ENCODE assay signal across 11 cellular contexts in the genomic region with DNA sequence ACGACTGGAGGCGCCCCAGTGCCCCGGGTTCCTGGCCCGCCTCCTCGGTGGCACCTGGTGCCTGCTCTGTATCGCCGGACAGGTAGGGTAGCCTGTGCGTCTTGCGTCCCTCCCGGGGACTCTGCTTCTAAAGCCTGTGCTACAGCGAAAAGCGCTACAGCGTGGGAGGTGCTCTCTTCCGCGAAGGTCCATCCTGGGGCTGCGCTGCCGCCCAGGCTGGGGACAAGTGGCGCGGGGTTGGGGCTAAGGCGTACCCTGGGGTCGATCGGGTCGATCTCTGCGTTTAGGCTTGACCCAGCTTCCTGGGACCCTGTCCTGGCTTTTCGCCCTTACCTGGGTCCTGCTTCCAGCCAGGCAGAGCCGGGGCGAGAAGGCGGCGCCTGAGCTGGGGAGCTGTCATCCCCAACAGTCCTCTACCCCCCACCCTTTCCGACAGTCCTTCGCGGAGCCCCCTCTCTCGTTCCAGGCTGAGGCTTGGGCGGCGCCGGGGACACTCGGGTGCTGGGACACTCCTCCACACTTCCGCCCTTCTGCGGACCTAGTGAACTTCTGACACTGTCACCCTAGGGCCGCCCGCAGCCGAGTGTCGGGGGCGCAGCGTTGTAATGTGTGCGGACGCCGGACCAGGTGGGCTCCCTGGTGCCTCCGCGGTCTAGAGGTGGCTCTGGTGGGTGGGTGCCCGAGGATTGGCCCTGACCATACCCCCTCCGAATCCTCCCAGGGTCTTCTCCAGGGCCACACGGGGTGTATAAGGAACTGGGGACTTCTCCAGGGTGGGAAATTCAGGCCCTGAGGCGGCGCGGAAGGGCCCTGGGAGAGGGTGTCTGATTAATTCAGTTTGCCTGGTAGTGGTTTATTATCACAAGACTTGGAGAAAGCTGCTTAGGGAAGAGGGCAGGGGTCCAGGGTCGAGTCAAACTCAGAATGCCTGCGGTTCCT.
A peak's percentile ranks its signal among the peaks of the same experiment; 100 is the strongest.
DNase-seq lines count a peak whose midpoint lies in the region; ATAC-seq and TF ChIP-seq lines count a peak whose summit lies in the region.
"Had no signal": no experiment of that assay in that cellular context is flagged by ENCODE, and none has a peak within 500 bp of the region (broad histone marks: within the 10 kb centered on the region; RNA-seq: fewer than 3 reads in every experiment).

No MANE protein-coding gene starts in this region.

- TF ChIP-seq CTCF in WERI-Rb-1 (IDR thresholded peaks at IDR 0.05; ENCODE audit: low read depth, low read length), result no peak
- no peak for TF ChIP-seq CTCF in gastrocnemius medialis (IDR thresholded peaks at IDR 0.05 in 4 of 5, conservative IDR thresholded peaks at IDR 0.05 in 1 of 5)

- intact Hi-C loops in gastrocnemius medialis (cut with DNase I; ENCODE audit: low total_unique reads), result no loop called here

- ATAC-seq in gastrocnemius medialis, result no peak
- ATAC-seq: activated CD4-positive, CD25-positive, alpha-beta regulatory T cell treated with anti-CD3 and anti-CD28 coated beads, Interleukin-2, amount 50 U/mL, for 24 hours had no signal

- DNase-seq in GM03348 (ENCODE audit: low spot score), result peak; percentile 7
- DNase-seq in WERI-Rb-1, result peak; percentile 9
- no peak for DNase-seq in NCI-H345 (lab: John Stamatoyannopoulos, UW)
- no peak for DNase-seq in SIG-M5 (lab: John Stamatoyannopoulos, UW)
- no peak for DNase-seq in gastrocnemius medialis
- DNase-seq in NCI-H2107 treated with DMSO at 0.1 percent for 48 hours (lab: John Stamatoyannopoulos, UW; ENCODE audit: unreplicated experiment), result no peak
- DNase-seq: activated naive CD4-positive, alpha-beta T cell; AML-193 had no signal

- H3K27me3 ChIP-seq in WERI-Rb-1 (ENCODE audit: insufficient read depth, low read depth, severe bottlenecking), result peaks cover 10% of the 10 kb centered on the region
- peaks cover 60% of the 10 kb centered on the region for H3K27me3 ChIP-seq in iPS-18a (ENCODE audit: control insufficient read depth, insufficient read depth, low read length)
- peaks cover 5% of the 10 kb centered on the region for H3K27me3 ChIP-seq in rectal smooth muscle tissue (ENCODE audit: control insufficient read depth, insufficient read depth, low read length)
- peaks cover 5 to 19% (median 11%) of the 10 kb centered on the region in 3 donors for H3K27me3 ChIP-seq in gastrocnemius medialis

- in situ Hi-C loops in gastrocnemius medialis (cut with MboI; ENCODE audit: low sequenced_read_pairs in 4 of 4), result loop anchor here in 1 of 4 donors (25.0 kb wide), 1 partner anchor 105 kb away; no protein-coding TSS in a partner anchor

- no peaks in the 10 kb centered on the region for H3K9me3 ChIP-seq in WERI-Rb-1 (ENCODE audit: severe bottlenecking)
- no peaks in the 10 kb centered on the region for H3K9me3 ChIP-seq in iPS-18a (ENCODE audit: control insufficient read depth, low read depth, low read length)
- H3K9me3 ChIP-seq in gastrocnemius medialis, result no peaks in the 10 kb centered on the region

- H3K4me1 ChIP-seq in iPS-18a (ENCODE audit: control insufficient read depth, low read depth, low read length) (no peaks in the 10 kb centered on the region), rectal smooth muscle tissue (ENCODE audit: control insufficient read depth, insufficient read depth, low read length) (no peaks in the 10 kb centered on the region), gastrocnemius medialis (no peaks in the 10 kb centered on the region)

- H3K4me3 ChIP-seq in WERI-Rb-1 (ENCODE audit: low read depth, low read length) (peak overlapping the region; percentile 63), iPS-18a (ENCODE audit: low read length) (peak overlapping the region; percentile 75), rectal smooth muscle tissue (ENCODE audit: low read length) (peak overlapping the region; percentile 66), gastrocnemius medialis (peak overlapping the region in 2 of 4 donors; percentile 11 to 19)

- TF ChIP-seq POLR2A in gastrocnemius medialis (IDR thresholded peaks at IDR 0.05), result no peak

- H3K27ac ChIP-seq in WERI-Rb-1, result no peak overlapping the region
- H3K27ac ChIP-seq in iPS-18a (ENCODE audit: low read length), result no peak overlapping the region
- peak overlapping the region; percentile 32 for H3K27ac ChIP-seq in rectal smooth muscle tissue (ENCODE audit: low read depth, low read length)
- H3K27ac ChIP-seq in gastrocnemius medialis, result no peak overlapping the region

- no peak overlapping the region for H3K9ac ChIP-seq in iPS-18a (ENCODE audit: low read length)
- no peak overlapping the region for H3K9ac ChIP-seq in rectal smooth muscle tissue (ENCODE audit: low read length)

- H3K36me3 ChIP-seq in WERI-Rb-1 (no peaks in the 10 kb centered on the region), iPS-18a (ENCODE audit: control insufficient read depth, low read depth, low read length) (no peaks in the 10 kb centered on the region), rectal smooth muscle tissue (ENCODE audit: control insufficient read depth, insufficient read depth, low read length) (no peaks in the 10 kb centered on the region), gastrocnemius medialis (no peaks in the 10 kb centered on the region)

Comparison
In these comparisons a context has a peak if more than half of its experiments do, and no peak if none do; other contexts are left out.
1. DNase-seq: peak in GM03348 (single experiment) and WERI-Rb-1 (single experiment); none in NCI-H345 (single experiment), SIG-M5 (single experiment), gastrocnemius medialis (0 of 2) and NCI-H2107 treated with DMSO at 0.1 percent for 48 hours (single experiment).